Comparison of ENCODE assay signal across 7 cellular contexts in the genomic region with DNA sequence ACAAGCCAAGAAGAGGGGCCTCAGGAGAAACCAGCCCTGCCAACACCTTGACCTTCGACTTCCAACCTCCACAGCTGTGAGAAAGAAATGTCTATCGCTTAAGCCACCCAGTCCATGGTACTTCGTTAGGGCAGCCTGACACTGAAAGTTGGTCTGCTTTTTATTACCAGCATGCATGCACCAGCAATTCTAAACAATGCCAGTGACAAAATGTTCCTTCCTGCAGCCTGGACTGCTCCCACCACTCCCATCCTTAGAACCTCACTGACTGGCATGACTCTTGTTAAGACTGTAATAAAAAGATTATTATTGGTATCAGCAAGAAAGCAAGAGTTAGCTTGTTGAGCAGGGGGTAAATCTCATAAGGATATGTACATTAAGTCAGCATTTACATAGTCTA.
"Had no signal": no experiment of that assay in that cellular context is flagged by ENCODE, and none has a peak within 500 bp of the region (broad histone marks: within the 10 kb centered on the region; RNA-seq: fewer than 3 reads in every experiment).

No MANE protein-coding gene starts in this region.

- DNase-seq: H9, HCEC 1CT had no signal

- H3K9me3 Mint-ChIP-seq: GM23338, H9, IgD-negative memory B cell had no signal

- H3K27ac ChIP-seq: HL-60 had no signal

- ATAC-seq: GM23338, HepG2, K562 had no signal

- H3K4me3 ChIP-seq: GM23338, K562 had no signal

- H3K4me3 Mint-ChIP-seq: GM23338, H9, IgD-negative memory B cell had no signal

- H3K27ac Mint-ChIP-seq: GM23338, H9 had no signal
